In genomic region chr9:4066120-4066519, GRCh38 we compare ENCODE assay signal across 23 cellular contexts.
DNase-seq lines count a peak whose midpoint lies in the region; ATAC-seq and TF ChIP-seq lines count a peak whose summit lies in the region.
"Had no signal": no experiment of that assay in that cellular context is flagged by ENCODE, and none has a peak within 500 bp of the region (broad histone marks: within the 10 kb centered on the region; RNA-seq: fewer than 3 reads in every experiment).

No MANE protein-coding gene starts in this region.

- in situ Hi-C loops in HAP-1 (cut with MboI; ENCODE audit: low sequenced_read_pairs): no loop called here

- no peak for ATAC-seq in HG02678 (IDR thresholded peaks at IDR 0.05; ENCODE audit: unreplicated experiment)
- ATAC-seq: activated CD8-positive, alpha-beta memory T cell treated with anti-CD3 and anti-CD28 coated beads, Interleukin-2, amount 10 ng/mL, durations not matched to agents 7 days and 5 days; stimulated activated naive CD8-positive, alpha-beta T cell treated with anti-CD3 and anti-CD28 coated beads, Interleukin-15, Interleukin-2, amounts not matched to agents 100 U/mL and 50 U/mL, for 24 hours had no signal

- DNase-seq in DMS 273 (lab: John Stamatoyannopoulos, UW; ENCODE audit: unreplicated experiment) (peak; percentile 4), DMS 273 treated with DMSO at 0.1 percent for 48 hours (lab: John Stamatoyannopoulos, UW) (no peak), choroid plexus epithelial cell (ENCODE audit: low read depth) (peak; percentile 36), kidney glomerular epithelial cell (lab: John Stamatoyannopoulos, UW) (peak; percentile 46), renal cortical epithelial cell (ENCODE audit: low read depth) (peak; percentile 75), HAP-1 (ENCODE audit: low spot score in 2 of 2) (no peak), NCI-H2227 (lab: John Stamatoyannopoulos, UW; ENCODE audit: unreplicated experiment) (no peak)
- DNase-seq: activated CD8-positive, alpha-beta memory T cell treated with anti-CD3 and anti-CD28 coated beads, Interleukin-2, amount 10 ng/mL, durations not matched to agents 7 days and 5 days; activated naive CD4-positive, alpha-beta T cell treated with anti-CD3 and anti-CD28 coated beads for 36 hours; amniotic stem cell; CD4-positive, alpha-beta T cell; colonic mucosa; effector memory CD4-positive, alpha-beta T cell; KG1; naive B cell; NCI-H1436; NCI-H524 treated with DMSO at 0.1 percent for 48 hours; stimulated activated CD4-positive, alpha-beta T cell treated with anti-CD3 and anti-CD28 coated beads, Interleukin-12 subunit alpha, Interleukin-12 subunit beta, amount 100 ng/mL, for 4 hours; stimulated activated naive CD8-positive, alpha-beta T cell treated with anti-CD3 and anti-CD28 coated beads, Interleukin-15, Interleukin-2, amounts not matched to agents 100 U/mL and 50 U/mL, for 24 hours; tibial artery had no signal

- H3K27me3 ChIP-seq in HAP-1 (ENCODE audit: low read depth): no peaks in the 10 kb centered on the region
- H3K27me3 ChIP-seq: breast epithelium, colonic mucosa, SJSA1, tibial artery had no signal

- H3K4me3 ChIP-seq in choroid plexus epithelial cell (ENCODE audit: low read depth, low read length) (no peak overlapping the region), HAP-1 (no peak overlapping the region)
- H3K4me3 ChIP-seq: breast epithelium, colonic mucosa, SJSA1, tibial artery had no signal

- peaks cover 35% of the 10 kb centered on the region for H3K4me1 ChIP-seq in HAP-1
- H3K4me1 ChIP-seq: breast epithelium, colonic mucosa, SJSA1 had no signal

- H3K36me3 ChIP-seq in HAP-1 (replicated peaks): no peaks in the 10 kb centered on the region
- H3K36me3 ChIP-seq: breast epithelium, colonic mucosa, SJSA1, tibial artery had no signal

- TF ChIP-seq CTCF in choroid plexus epithelial cell (conservative IDR thresholded peaks at IDR 0.05; ENCODE audit: low read depth, low read length): no peak

- no peaks in the 10 kb centered on the region for H3K9me3 ChIP-seq in HAP-1
- H3K9me3 ChIP-seq: breast epithelium, colonic mucosa, SJSA1, tibial artery had no signal

Comparison
In these comparisons a context has a peak if more than half of its experiments do, and no peak if none do; other contexts are left out.
1. DNase-seq: peak in DMS 273 (single experiment), choroid plexus epithelial cell (single experiment), kidney glomerular epithelial cell (single experiment) and renal cortical epithelial cell (single experiment); none in DMS 273 treated with DMSO at 0.1 percent for 48 hours (single experiment), HAP-1 (0 of 2) and NCI-H2227 (single experiment).